Comparison of ENCODE assay signal across 8 cellular contexts in genomic region chr4:10115657-10116624, GRCh38. TPM values are rescaled to one million over a fixed set of nuclear protein-coding genes. Genes with fewer than 3 reads are reported as not detected.
DNase-seq lines count a peak whose midpoint lies in the region; ATAC-seq and TF ChIP-seq lines count a peak whose summit lies in the region.

No MANE protein-coding gene starts in this region.

- TF ChIP-seq CTCF in WTC11 (IDR thresholded peaks at IDR 0.05) (no peak), liver (IDR thresholded peaks at IDR 0.05; ENCODE audit: low read depth, low read length, missing input control) (no peak)

- peak; percentile 35 for ATAC-seq in GM21619 (IDR thresholded peaks at IDR 0.05; ENCODE audit: unreplicated experiment)
- peak; percentile 27 for ATAC-seq in WTC11

- H3K4me3 Mint-ChIP-seq in IgD-negative memory B cell (peak overlapping the region; percentile 95 to 100 (median 96)), WTC11 (peak overlapping the region; percentile 83)

- H3K9me3 ChIP-seq in liver (ENCODE audit: control insufficient read depth in 4 of 4, low read length in 3 of 4) = no peaks in the 10 kb centered on the region

- peaks cover 2 to 19% (median 13%) of the 10 kb centered on the region in 4 donors for H3K4me1 ChIP-seq in liver (ENCODE audit: control insufficient read depth in 4 of 4, insufficient read depth in 4 of 4, low read length in 3 of 4)

- POLR2A ChIA-PET in WTC11 (lab: Charles Lee) = interaction anchor here (1.0 to 4.3 kb wide), 8 partner anchors 9 to 46 kb away, joined by 3 to 51 read pairs (median 4); no protein-coding TSS in a partner anchor

- H3K4me3 ChIP-seq in liver (ENCODE audit: low read depth in 1 of 3, low read length in 3 of 3) = peak overlapping the region; percentile 87 to 97 (median 87)

- DNase-seq in GM03348 (ENCODE audit: low spot score) (peak; percentile 80), WTC11 (ENCODE audit: low spot score) (peak; percentile 61), foreskin melanocyte (no peak)
- peak; percentile 78 for DNase-seq in central memory CD4-positive, alpha-beta T cell
- peak; percentile 57 for DNase-seq in stimulated activated CD8-positive, alpha-beta memory T cell treated with anti-CD3 and anti-CD28 coated beads, Interleukin-12 subunit alpha, Interleukin-12 subunit beta, amount 100 ng/mL, for 1 hour (ENCODE audit: low read depth)

- WGBS in liver = 7% methylated on average over 87 of the region's 87 CpGs

- no peak for TF ChIP-seq RAD21 in liver (IDR thresholded peaks at IDR 0.05)

- H3K9me3 Mint-ChIP-seq in IgD-negative memory B cell (no peaks in the 10 kb centered on the region), WTC11 (no peaks in the 10 kb centered on the region)

- H3K9ac ChIP-seq in liver (ENCODE audit: low read depth in 1 of 2, low read length in 2 of 2) = peak overlapping the region; percentile 54 to 59

- peak overlapping the region; percentile 96 to 100 (median 96) for H3K27ac Mint-ChIP-seq in IgD-negative memory B cell
- H3K27ac Mint-ChIP-seq in WTC11 = peak overlapping the region; percentile 90

- no peaks in the 10 kb centered on the region for H3K36me3 Mint-ChIP-seq in IgD-negative memory B cell
- peaks cover 48% of the 10 kb centered on the region for H3K36me3 Mint-ChIP-seq in WTC11

- peaks cover 7 to 29% (median 17%) of the 10 kb centered on the region in 4 donors for H3K36me3 ChIP-seq in liver (ENCODE audit: control insufficient read depth in 4 of 4, insufficient read depth in 3 of 4, low read depth in 1 of 4, low read length in 3 of 4)

- CTCF ChIA-PET in WTC11 (lab: Charles Lee) = interaction anchor here (0.9 to 1.6 kb wide), 4 partner anchors 25 to 411 kb away, joined by 3 to 9 read pairs (median 4); no protein-coding TSS in a partner anchor

- no peaks in the 10 kb centered on the region for H3K27me3 ChIP-seq in liver (ENCODE audit: control insufficient read depth in 4 of 4, insufficient read depth in 4 of 4, low read length in 3 of 4)

- peaks cover 27 to 47% (median 46%) of the 10 kb centered on the region in 3 donors for H3K4me1 Mint-ChIP-seq in IgD-negative memory B cell
- peaks cover 67% of the 10 kb centered on the region for H3K4me1 Mint-ChIP-seq in WTC11

- peak overlapping the region; percentile 40 to 83 for H3K27ac ChIP-seq in liver (ENCODE audit: low read depth in 1 of 2, low read length in 2 of 2)

- peaks cover 1% of the 10 kb centered on the region for H3K27me3 Mint-ChIP-seq in IgD-negative memory B cell
- H3K27me3 Mint-ChIP-seq in WTC11 (ENCODE audit: low read depth) = no peaks in the 10 kb centered on the region

TF ChIP-seq in WTC11, 78 proteins besides CTCF, POLR2A, EP300 and RAD21 (continues in another document):
- no peak for TF ChIP-seq ZNF281 (CRISPR knock-in tag; IDR thresholded peaks at IDR 0.05)
- no peak for TF ChIP-seq SMAD3 (CRISPR knock-in tag; IDR thresholded peaks at IDR 0.05; ENCODE audit: borderline replicate concordance)
- TF ChIP-seq HMGA2 (CRISPR knock-in tag; IDR thresholded peaks at IDR 0.05) = no peak
- TF ChIP-seq ETV6 (CRISPR knock-in tag; IDR thresholded peaks at IDR 0.05) = no peak
- no peak for TF ChIP-seq NR2C2 (CRISPR knock-in tag; IDR thresholded peaks at IDR 0.05)
- 0 out of 2 replicates have a peak, but pooled peaks have one; percentile 30 for TF ChIP-seq TEAD1 (CRISPR knock-in tag; IDR thresholded peaks at IDR 0.05)
- no peak for TF ChIP-seq TEAD4 (CRISPR knock-in tag; IDR thresholded peaks at IDR 0.05)
- TF ChIP-seq TCF7 (CRISPR knock-in tag; IDR thresholded peaks at IDR 0.05; ENCODE audit: low read depth) = no peak
- 0 out of 2 replicates have a peak, but pooled peaks have one; percentile 47 for TF ChIP-seq ZNF416 (CRISPR knock-in tag; IDR thresholded peaks at IDR 0.05)
- 0 out of 2 replicates have a peak, but pooled peaks have one; percentile 34 for TF ChIP-seq SP1 (CRISPR knock-in tag; conservative IDR thresholded peaks at IDR 0.05)
- TF ChIP-seq, protein P1, sequence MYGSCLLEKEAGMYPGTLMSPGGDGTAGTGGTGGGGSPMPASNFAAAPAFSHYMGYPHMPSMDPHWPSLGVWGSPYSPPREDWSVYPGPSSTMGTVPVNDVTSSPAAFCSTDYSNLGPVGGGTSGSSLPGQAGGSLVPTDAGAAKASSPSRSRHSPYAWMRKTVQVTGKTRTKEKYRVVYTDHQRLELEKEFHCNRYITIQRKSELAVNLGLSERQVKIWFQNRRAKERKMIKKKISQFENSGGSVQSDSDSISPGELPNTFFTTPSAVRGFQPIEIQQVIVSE (CRISPR knock-in tag; IDR thresholded peaks at IDR 0.05; ENCODE audit: borderline replicate concordance) = no peak
- TF ChIP-seq CREB1 (CRISPR knock-in tag; IDR thresholded peaks at IDR 0.05) = no peak
- TF ChIP-seq JAZF1 (CRISPR knock-in tag; IDR thresholded peaks at IDR 0.05) = no peak

TF ChIP-seq in liver, 16 proteins besides CTCF, POLR2A, EP300 and RAD21:
- no peak for TF ChIP-seq HNF4G (IDR thresholded peaks at IDR 0.05)
- TF ChIP-seq YY1 (IDR thresholded peaks at IDR 0.05) = peak; percentile 17

RNA-seq across cellular contexts. Expression of gene WDR1, which starts 0.7 kb away (rescaled TPM):
- polyA plus RNA-seq in IgD-negative memory B cell = 213 TPM
- total RNA-seq in WTC11 (2021) = 288 to 306 TPM (median 288 TPM) in 3 replicates
- 10 to 100 TPM; 60.3 to 97.4 TPM for total RNA-seq in liver
- polyA plus RNA-seq in liver = 10 to 100 TPM; 31.1 to 71.1 TPM
